ENCODE assay signal across 8 cellular contexts in the genomic region with DNA sequence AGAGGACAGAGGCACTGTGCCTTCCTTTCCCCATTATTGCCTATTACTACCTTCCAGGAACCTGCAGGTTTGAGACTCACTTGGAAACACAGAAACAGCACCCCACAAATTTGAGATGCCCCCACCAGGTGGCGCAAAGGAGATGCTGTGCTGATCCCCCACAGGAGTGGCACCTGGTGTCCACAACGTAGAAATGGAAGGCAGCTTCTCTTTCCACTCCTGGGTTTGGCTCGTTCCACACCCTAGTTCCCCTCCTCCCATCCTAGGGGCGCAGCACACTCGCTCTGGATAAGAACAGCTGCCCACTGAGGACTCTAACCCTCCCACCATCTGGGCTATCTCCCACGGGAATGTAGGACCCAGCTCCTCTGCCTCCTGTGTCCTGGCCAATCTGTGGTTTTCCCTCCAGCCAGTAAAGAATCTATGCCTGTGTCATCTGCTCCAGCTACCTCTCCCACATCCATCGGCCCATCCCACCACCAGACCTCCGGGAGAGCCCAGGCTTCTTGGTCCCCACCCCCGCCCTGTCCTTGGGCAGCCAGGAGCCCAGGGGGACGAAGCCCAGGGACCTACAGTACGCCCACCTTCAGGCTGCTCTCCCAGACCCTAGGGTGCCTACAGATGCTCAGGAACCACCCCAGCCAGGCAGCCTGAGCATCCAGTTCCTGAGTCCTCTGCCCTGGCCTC. TPM values are rescaled to one million over a fixed set of nuclear protein-coding genes. Genes with fewer than 3 reads are reported as not detected.
A peak's percentile ranks its signal among the peaks of the same experiment; 100 is the strongest.
DNase-seq lines count a peak whose midpoint lies in the region; ATAC-seq, FAIRE-seq and TF ChIP-seq lines count a peak whose summit lies in the region.

No MANE protein-coding gene starts in this region.

- peak; percentile 71 for DNase-seq in GM04504 (ENCODE audit: low read depth)
- peak; percentile 85 for DNase-seq in NCI-H1105 (lab: John Stamatoyannopoulos, UW)
- peak; percentile 81 to 96 for DNase-seq in activated naive CD4-positive, alpha-beta T cell treated with anti-CD3 and anti-CD28 coated beads, Interleukin-2, amount 50 U/mL, for 72 hours (ENCODE audit: low spot score in 2 of 2)
- peak; percentile 90 for DNase-seq in glutamatergic neuron
- peak; percentile 68 to 90 (median 82) for DNase-seq in pancreas
- DNase-seq in thyroid gland, result peak; percentile 90 to 91

- TF ChIP-seq CTCF in glutamatergic neuron (IDR thresholded peaks at IDR 0.05; ENCODE audit: partially characterized antibody, unreplicated experiment) (peak; percentile 85), pancreas (IDR thresholded peaks at IDR 0.05) (peak; percentile 63 to 74 (median 68)), thyroid gland (IDR thresholded peaks at IDR 0.05) (peak; percentile 53 to 97 (median 82))

- intact Hi-C loops in pancreas (cut with DNase I) (no loop called here), thyroid gland (cut with DNase I) (loop anchor here (5.0 kb wide), 1 partner anchor 35 kb away; a partner anchor contains a TSS)

- no peaks in the 10 kb centered on the region for H3K27me3 ChIP-seq in pancreas
- no peaks in the 10 kb centered on the region for H3K27me3 ChIP-seq in thyroid gland

- peaks cover 22% of the 10 kb centered on the region for H3K27me3 Mint-ChIP-seq in glutamatergic neuron (ENCODE audit: unreplicated experiment)

- H3K4me1 ChIP-seq in pancreas (peaks cover 0 to 15% (median 0%) of the 10 kb centered on the region in 3 donors), thyroid gland (peaks cover 23 to 26% of the 10 kb centered on the region in 2 donors)

- H3K27ac Mint-ChIP-seq in activated naive CD4-positive, alpha-beta T cell treated with anti-CD3 and anti-CD28 coated beads, Interleukin-2, amount 50 U/mL, for 72 hours, result peak overlapping the region; percentile 46 to 93
- peak overlapping the region; percentile 99 for H3K27ac Mint-ChIP-seq in glutamatergic neuron (ENCODE audit: unreplicated experiment)

- FAIRE-seq in pancreas (lab: Jason Lieb, UNC), result no peak

- H3K4me1 Mint-ChIP-seq in glutamatergic neuron (ENCODE audit: low read depth, unreplicated experiment), result peaks cover 14% of the 10 kb centered on the region

- peak overlapping the region; percentile 90 for H3K4me3 Mint-ChIP-seq in glutamatergic neuron (ENCODE audit: unreplicated experiment)

- TF ChIP-seq POLR2A in thyroid gland (IDR thresholded peaks at IDR 0.05), result no peak

- H3K27ac ChIP-seq in pancreas, result peak overlapping the region; percentile 6 to 98 (median 96)
- peak overlapping the region; percentile 99 to 100 (median 99) for H3K27ac ChIP-seq in thyroid gland

- WGBS in pancreas, 2 donors, result 15 to 19% methylated on average over 11 of the region's 11 CpGs
- 17% methylated on average over 10 to 11 of the region's 11 CpGs for WGBS in thyroid gland, 2 donors

- H3K4me3 ChIP-seq in pancreas (peak overlapping the region in 1 of 4 donors; percentile 17), thyroid gland (replicated peaks in 1 of 3) (no peak overlapping the region)

- H3K9me3 Mint-ChIP-seq in activated naive CD4-positive, alpha-beta T cell treated with anti-CD3 and anti-CD28 coated beads, Interleukin-2, amount 50 U/mL, for 72 hours, result no peaks in the 10 kb centered on the region
- H3K9me3 Mint-ChIP-seq in glutamatergic neuron (ENCODE audit: unreplicated experiment), result peaks cover 27% of the 10 kb centered on the region

- no peaks in the 10 kb centered on the region for H3K36me3 ChIP-seq in pancreas
- H3K36me3 ChIP-seq in thyroid gland, result no peaks in the 10 kb centered on the region

- H3K9me3 ChIP-seq in pancreas, result no peaks in the 10 kb centered on the region
- no peaks in the 10 kb centered on the region for H3K9me3 ChIP-seq in thyroid gland

- H3K36me3 Mint-ChIP-seq in activated naive CD4-positive, alpha-beta T cell treated with anti-CD3 and anti-CD28 coated beads, Interleukin-2, amount 50 U/mL, for 72 hours, result no peaks in the 10 kb centered on the region
- peaks cover 4% of the 10 kb centered on the region for H3K36me3 Mint-ChIP-seq in glutamatergic neuron (ENCODE audit: unreplicated experiment)

- peak; percentile 63 for ATAC-seq in SK-N-SH treated with all-trans-retinoic acid at 6 μM for 48 hours
- ATAC-seq in activated naive CD4-positive, alpha-beta T cell treated with anti-CD3 and anti-CD28 coated beads, Interleukin-2, amount 50 U/mL, for 72 hours, result peak; percentile 39 to 53
- ATAC-seq in pancreas, result peak; percentile 29 to 59 (median 56)
- no peak for ATAC-seq in HG03565 (IDR thresholded peaks at IDR 0.05; ENCODE audit: unreplicated experiment)

TF ChIP-seq in SK-N-SH treated with all-trans-retinoic acid at 6 μM for 48 hours, 23 proteins besides CTCF, POLR2A, EP300 and RAD21:
- no peak for TF ChIP-seq ARNTL (CRISPR knock-in tag; IDR thresholded peaks at IDR 0.05; ENCODE audit: borderline replicate concordance, low read depth)
- TF ChIP-seq CSDC2 (CRISPR knock-in tag; IDR thresholded peaks at IDR 0.05), result no peak
- TF ChIP-seq ZFP30 (CRISPR knock-in tag; IDR thresholded peaks at IDR 0.05), result no peak

RNA-seq across cellular contexts. Expression of a gene that starts 0.7 kb away (rescaled TPM):
- total RNA-seq in activated naive CD4-positive, alpha-beta T cell treated with anti-CD3 and anti-CD28 coated beads, Interleukin-2, amount 50 U/mL, for 72 hours, result 10 to 100 TPM; 17.2 to 23.6 TPM
- total RNA-seq in glutamatergic neuron (ENCODE audit: unreplicated experiment) (377 TPM), pancreas (10 to 100 TPM in 5 of 6 donors, 1 to 10 TPM in 1; 9.9 to 31.1 (median 14.6) TPM), thyroid gland (10 to 100 TPM in 3 of 4 donors, 1 to 10 TPM in 1; 8.5 to 25.7 (median 18.2) TPM)
- polyA plus RNA-seq in pancreas, result 10 to 100 TPM; 69.1 to 78.6 TPM

RNA-seq across cellular contexts. Expression of a gene that starts 1.5 kb away (rescaled TPM):
- 10 to 100 TPM; 46.6 to 57.2 TPM for total RNA-seq in activated naive CD4-positive, alpha-beta T cell treated with anti-CD3 and anti-CD28 coated beads, Interleukin-2, amount 50 U/mL, for 72 hours
- total RNA-seq in glutamatergic neuron (ENCODE audit: unreplicated experiment) (26.1 TPM), pancreas (10 to 100 TPM; 10.7 to 18.4 (median 15.7) TPM), thyroid gland (10 to 100 TPM; 37.9 to 75.5 (median 52.1) TPM)
- 10 to 100 TPM; 34.3 to 36.8 TPM for polyA plus RNA-seq in pancreas

RNA-seq across cellular contexts. Expression of a gene that starts 33.4 kb away (rescaled TPM):
- total RNA-seq in activated naive CD4-positive, alpha-beta T cell treated with anti-CD3 and anti-CD28 coated beads, Interleukin-2, amount 50 U/mL, for 72 hours, result 10 to 100 TPM in 1 of 2 donors, 1 to 10 TPM in 1; 6.8 to 15.2 TPM
- total RNA-seq in glutamatergic neuron (ENCODE audit: unreplicated experiment) (30.4 TPM), pancreas (under 1 TPM; 0.19 to 0.59 (median 0.33) TPM), thyroid gland (under 1 TPM in 1 of 4 donors, not detected in 3; 0.45 TPM)
- 1 to 10 TPM; 1.2 to 4.1 TPM for polyA plus RNA-seq in pancreas

RNA-seq across cellular contexts. Expression of a gene that starts 33.9 kb away (rescaled TPM):
- 100 to 1,000 TPM; 106 to 162 TPM for total RNA-seq in activated naive CD4-positive, alpha-beta T cell treated with anti-CD3 and anti-CD28 coated beads, Interleukin-2, amount 50 U/mL, for 72 hours
- total RNA-seq in glutamatergic neuron (ENCODE audit: unreplicated experiment) (108 TPM), pancreas (100 to 1,000 TPM in 4 of 6 donors, 10 to 100 TPM in 2; 91.8 to 119 (median 102) TPM), thyroid gland (100 to 1,000 TPM in 3 of 4 donors, 10 to 100 TPM in 1; 79.8 to 263 (median 162) TPM)
- polyA plus RNA-seq in pancreas, result 100 to 1,000 TPM; 182 to 238 TPM

RNA-seq across cellular contexts. Expression of a gene that starts 48.2 kb away (rescaled TPM):
- total RNA-seq in activated naive CD4-positive, alpha-beta T cell treated with anti-CD3 and anti-CD28 coated beads, Interleukin-2, amount 50 U/mL, for 72 hours, result 10 to 100 TPM; 14.3 to 45.8 TPM
- total RNA-seq in glutamatergic neuron (ENCODE audit: unreplicated experiment), result 51.2 TPM
- total RNA-seq in pancreas, result 10 to 100 TPM in 2 of 6 donors, 1 to 10 TPM in 4; 6.7 to 14.4 (median 8.5) TPM
- polyA plus RNA-seq in pancreas, result 10 to 100 TPM in 1 of 2 donors, 1 to 10 TPM in 1; 7.9 to 11.1 TPM
- total RNA-seq in thyroid gland, result 10 to 100 TPM in 1 of 4 donors, 1 to 10 TPM in 3; 5.6 to 12.0 (median 7.8) TPM

Comparison
In these comparisons a context has a peak if more than half of its experiments do, and no peak if none do; other contexts are left out.
1. RNA of a gene that starts 0.7 kb away (total RNA-seq): 377 TPM in glutamatergic neuron (single experiment); 17.2 to 23.6 TPM in activated naive CD4-positive, alpha-beta T cell treated with anti-CD3 and anti-CD28 coated beads, Interleukin-2, amount 50 U/mL, for 72 hours, 8.5 to 25.7 TPM in thyroid gland and 9.9 to 31.1 TPM in pancreas; every median in the first group is over 10 times any median in the second.
2. RNA of a gene that starts 33.4 kb away (total RNA-seq): 30.4 TPM in glutamatergic neuron (single experiment) and 6.8 to 15.2 TPM in activated naive CD4-positive, alpha-beta T cell treated with anti-CD3 and anti-CD28 coated beads, Interleukin-2, amount 50 U/mL, for 72 hours; 0.19 to 0.59 TPM in pancreas and 0.45 TPM in thyroid gland; every median in the first group is over 4 times any median in the second.
3. Peak in every context shown above with its lines, with median percentiles within 50 percentile points of each other: DNase-seq and CTCF ChIP-seq.